In the genomic region with DNA sequence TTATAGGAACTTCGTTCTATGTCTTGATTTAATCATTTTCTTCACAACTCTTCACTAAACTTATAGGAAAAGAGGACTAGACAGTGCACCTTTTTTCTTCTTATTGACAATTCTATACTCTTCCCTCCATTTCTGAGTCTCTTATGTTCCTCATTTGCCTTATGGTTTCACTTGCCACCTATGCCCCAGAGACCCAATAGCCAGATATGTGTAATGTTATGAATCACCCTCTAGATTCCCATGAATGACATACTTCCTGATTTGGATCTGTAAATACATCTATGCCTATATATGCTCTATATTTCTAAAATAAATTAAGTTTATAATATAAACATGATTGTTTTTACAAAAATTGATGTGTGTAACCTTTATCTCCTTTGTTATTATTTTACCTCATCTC, we compare ENCODE assay signal across 9 cellular contexts.
DNase-seq lines count a peak whose midpoint lies in the region; ATAC-seq and TF ChIP-seq lines count a peak whose summit lies in the region.
"Had no signal": no experiment of that assay in that cellular context is flagged by ENCODE, and none has a peak within 500 bp of the region (broad histone marks: within the 10 kb centered on the region; RNA-seq: fewer than 3 reads in every experiment).

No MANE protein-coding gene starts in this region.

- peak overlapping the region; percentile 8 for H3K4me2 ChIP-seq in hepatocyte
- no peak overlapping the region; the same call in 1 of the 2 replicates for H3K4me2 ChIP-seq in OCI-LY7 (ENCODE audit: low read length)

- no TSS peak for BruUV-seq in OCI-LY7 (replicated peaks; lab: Mats Ljungman, UMichigan)

- no peak overlapping the region for H2AFZ ChIP-seq in hepatocyte
- H2AFZ ChIP-seq in OCI-LY7 (ENCODE audit: low read length), result no peak overlapping the region

- H3K4me1 ChIP-seq in hepatocyte (ENCODE audit: insufficient read depth) (no peaks in the 10 kb centered on the region), OCI-LY7 (ENCODE audit: insufficient read depth, low read length, poor library complexity, severe bottlenecking) (no peaks in the 10 kb centered on the region)

- H3K27me3 ChIP-seq in hepatocyte, result no peaks in the 10 kb centered on the region

- TF ChIP-seq CTCF in GM13976 (IDR thresholded peaks at IDR 0.05; ENCODE audit: borderline replicate concordance, control extremely low read depth, extremely low read depth, insufficient read depth, missing control alignments) (no peak), hepatocyte (IDR thresholded peaks at IDR 0.05; ENCODE audit: poor library complexity) (no peak), OCI-LY7 (conservative IDR thresholded peaks at IDR 0.05; ENCODE audit: low read length) (no peak)

- no peaks in the 10 kb centered on the region for H4K20me1 ChIP-seq in hepatocyte (ENCODE audit: insufficient read depth, poor library complexity, severe bottlenecking)
- H4K20me1 ChIP-seq in OCI-LY7 (ENCODE audit: insufficient read depth, low read length), result no peaks in the 10 kb centered on the region

- DNase-seq in GM13976 (ENCODE audit: low spot score), result peak; percentile 9
- peak; percentile 81 for DNase-seq in Kasumi-1 (lab: John Stamatoyannopoulos, UW)
- DNase-seq in hepatocyte (ENCODE audit: low spot score), result no peak
- DNase-seq in inferior parietal cortex (ENCODE audit: extremely low spot score), result no peak
- no peak for DNase-seq in islet precursor cell
- no peak for DNase-seq in NCI-H128 (lab: John Stamatoyannopoulos, UW; ENCODE audit: unreplicated experiment)
- no peak for DNase-seq in OCI-LY7 (ENCODE audit: low spot score)
- DNase-seq: NCI-H2107 had no signal

- H3K36me3 ChIP-seq in hepatocyte (replicated peaks; ENCODE audit: insufficient read depth, low read depth) (no peaks in the 10 kb centered on the region), OCI-LY7 (ENCODE audit: insufficient read depth, low read length) (no peaks in the 10 kb centered on the region)

- intact Hi-C loops in OCI-LY7 (cut with micrococcal nuclease; ENCODE audit: unreplicated experiment), result no loop called here

- WGBS in hepatocyte (ENCODE audit: low lambda C conversion rate, missing lambda C conversion rate), result 93% methylated on average over 1 of the region's 1 CpG

- H3K9me3 ChIP-seq in hepatocyte (ENCODE audit: low read depth), result no peaks in the 10 kb centered on the region
- no peaks in the 10 kb centered on the region for H3K9me3 ChIP-seq in OCI-LY7 (ENCODE audit: low read length)

- no peaks in the 10 kb centered on the region for H3K79me2 ChIP-seq in hepatocyte
- no peaks in the 10 kb centered on the region for H3K79me2 ChIP-seq in OCI-LY7 (ENCODE audit: insufficient read depth, low read depth, low read length)

- H3K27ac ChIP-seq in hepatocyte, result no peak overlapping the region
- H3K27ac ChIP-seq in OCI-LY7 (ENCODE audit: low read depth, low read length, poor library complexity, severe bottlenecking), result no peak overlapping the region

- H3K4me3 ChIP-seq in hepatocyte (no peak overlapping the region), OCI-LY7 (ENCODE audit: low read depth, low read length, poor library complexity, severe bottlenecking) (no peak overlapping the region)

- CTCF ChIA-PET in OCI-LY7 (lab: Charles Lee; ENCODE audit: unreplicated experiment), result interaction anchor here (0.7 kb wide), 1 partner anchor 400 kb away, joined by 3 read pairs; no protein-coding TSS in a partner anchor

- H3K9me2 ChIP-seq in hepatocyte (replicated peaks; ENCODE audit: insufficient read depth) (no peaks in the 10 kb centered on the region), OCI-LY7 (ENCODE audit: insufficient read depth, low read length) (no peaks in the 10 kb centered on the region; the same call in 1 of the 2 replicates)

- POLR2A ChIA-PET in OCI-LY7 (lab: Charles Lee), result no interaction called here

- in situ Hi-C loops in GM13976 (cut with MboI; ENCODE audit: low sequenced_read_pairs, unreplicated experiment), result no loop called here

- peak; percentile 69 for ATAC-seq in GM21619 (IDR thresholded peaks at IDR 0.05; ENCODE audit: unreplicated experiment)

Comparison
In these comparisons a context has a peak if more than half of its experiments do, and no peak if none do; other contexts are left out.
1. DNase-seq: peak in GM13976 (single experiment) and Kasumi-1 (2 of 2); none in hepatocyte (single experiment), inferior parietal cortex (single experiment), islet precursor cell (single experiment), NCI-H128 (single experiment) and OCI-LY7 (single experiment).